Comparison of ENCODE assay signal across 18 cellular contexts in genomic region chr22:43533131-43533530, GRCh38.
"Had no signal": no experiment of that assay in that cellular context is flagged by ENCODE, and none has a peak within 500 bp of the region (broad histone marks: within the 10 kb centered on the region; RNA-seq: fewer than 3 reads in every experiment).

No MANE protein-coding gene starts in this region.

- H3K4me3 ChIP-seq: coronary artery, dorsolateral prefrontal cortex, esophagus muscularis mucosa, gastroesophageal sphincter, heart left ventricle, hepatocyte, left lung, lower lobe of right lung had no signal

- H3K27ac ChIP-seq: coronary artery, esophagus muscularis mucosa, foreskin keratinocyte, gastroesophageal sphincter, heart left ventricle, hepatocyte, left lung, lower lobe of right lung had no signal

- H3K36me3 Mint-ChIP-seq: immature natural killer cell had no signal

- H3K4me3 Mint-ChIP-seq: immature natural killer cell had no signal

- DNase-seq: dermis blood vessel endothelial cell; effector CD4-positive, alpha-beta T cell; effector memory CD4-positive, alpha-beta T cell; foreskin keratinocyte; heart left ventricle; hypothalamus; immature natural killer cell; left cardiac atrium; left ventricle myocardium superior; lower lobe of right lung; mesenchymal stem cell; midbrain had no signal

- H3K27me3 ChIP-seq: dorsolateral prefrontal cortex, esophagus muscularis mucosa, foreskin keratinocyte, gastroesophageal sphincter, hepatocyte, left lung had no signal

- H3K36me3 ChIP-seq: heart left ventricle, lower lobe of right lung had no signal

- H3K4me1 ChIP-seq: esophagus muscularis mucosa, gastroesophageal sphincter, heart left ventricle, left lung, lower lobe of right lung had no signal

- H3K9me3 Mint-ChIP-seq: immature natural killer cell had no signal

- H3K9me3 ChIP-seq: left lung, lower lobe of right lung had no signal

- ATAC-seq: foreskin keratinocyte, gastroesophageal sphincter, heart left ventricle, left cardiac atrium, left lung, left ventricle myocardium superior, lower lobe of right lung had no signal

- H3K4me1 Mint-ChIP-seq: immature natural killer cell had no signal

- H3K27ac Mint-ChIP-seq: immature natural killer cell had no signal
